8 cellular contexts compared by ENCODE assay signal in genomic region chr4:1870578-1871443, GRCh38. TPM values are rescaled to one million over a fixed set of nuclear protein-coding genes. Genes with fewer than 3 reads are reported as not detected.
DNase-seq lines count a peak whose midpoint lies in the region; ATAC-seq and TF ChIP-seq lines count a peak whose summit lies in the region.

Gene NSD2, plus strand, starts transcription at chr4:1871393. Its CDS starts 29,262 bp downstream, at chr4:1900655.

- no peaks in the 10 kb centered on the region for H3K36me3 ChIP-seq in rectal smooth muscle tissue (ENCODE audit: control insufficient read depth, insufficient read depth, low read length)
- H3K36me3 ChIP-seq in uterus: no peaks in the 10 kb centered on the region

- no peak for TF ChIP-seq CTCF in uterus (IDR thresholded peaks at IDR 0.05)

- H3K27ac ChIP-seq in angular gyrus (ENCODE audit: low read depth, low read length) (peak within 1 kb of the TSS; percentile 82), right cardiac atrium (ENCODE audit: low read length) (peak within 1 kb of the TSS; percentile 80), rectal smooth muscle tissue (ENCODE audit: low read depth, low read length) (peak within 1 kb of the TSS; percentile 91), uterus (peak within 1 kb of the TSS; percentile 94 to 100)

- DNase-seq in NCI-H146 treated with DMSO at 0.1 percent for 48 hours (lab: John Stamatoyannopoulos, UW; ENCODE audit: unreplicated experiment) (peak; percentile 55), right cardiac atrium (peak; percentile 91 to 96 (median 96)), uterus (peak; percentile 85 to 90)

- intact Hi-C loops in T-helper 2 cell treated with Interferon-gamma antibody and Interleukin-4, amounts not matched to agents 100 ng/mL and 5 ng/mL, for 36 hours (cut with micrococcal nuclease): loop anchor here (1.0 to 10.0 kb wide), 6 partner anchors 15 to 622 kb away; partner anchors contain the start of genes CTBP1, HAUS3, LETM1 and POLN
- intact Hi-C loops in right cardiac atrium (cut with DNase I): no loop called here
- intact Hi-C loops in uterus (cut with DNase I; ENCODE audit: low total_unique reads): no loop called here

- no peaks in the 10 kb centered on the region for H3K27me3 ChIP-seq in right cardiac atrium (ENCODE audit: control insufficient read depth, insufficient read depth)
- H3K27me3 ChIP-seq in rectal smooth muscle tissue (ENCODE audit: control insufficient read depth, insufficient read depth, low read length): no peaks in the 10 kb centered on the region
- H3K27me3 ChIP-seq in uterus: peaks cover 0 to 9% of the 10 kb centered on the region in 2 donors

- H3K4me3 ChIP-seq in right cardiac atrium (ENCODE audit: low read length) (peak within 1 kb of the TSS; percentile 98), rectal smooth muscle tissue (ENCODE audit: low read length) (peak within 1 kb of the TSS; percentile 90), uterus (peak within 1 kb of the TSS; percentile 50 to 98)

- TF ChIP-seq POLR2A in uterus (IDR thresholded peaks at IDR 0.05): peak; percentile 52 to 89

- ATAC-seq in GM18502 (IDR thresholded peaks at IDR 0.05; ENCODE audit: poor library complexity, unreplicated experiment) (peak; percentile 64), HG02884 (IDR thresholded peaks at IDR 0.05; ENCODE audit: unreplicated experiment) (peak; percentile 55), right cardiac atrium (peak; percentile 85 to 90)

- H3K4me1 ChIP-seq in right cardiac atrium (ENCODE audit: control insufficient read depth, insufficient read depth, low read length) (peaks cover 6% of the 10 kb centered on the region), rectal smooth muscle tissue (ENCODE audit: control insufficient read depth, insufficient read depth, low read length) (peaks cover 9% of the 10 kb centered on the region), uterus (no peaks in the 10 kb centered on the region)

- H3K9me3 ChIP-seq in right cardiac atrium (ENCODE audit: control insufficient read depth, low read length) (no peaks in the 10 kb centered on the region), uterus (no peaks in the 10 kb centered on the region)

- WGBS in right cardiac atrium: under 1% methylated on average over 154 of the region's 155 CpGs

- peak within 1 kb of the TSS; percentile 73 for H3K9ac ChIP-seq in rectal smooth muscle tissue (ENCODE audit: low read length)

RNA-seq across cellular contexts. Expression of gene NSD2, which starts in this region (rescaled TPM):
- total RNA-seq in T-helper 2 cell treated with Interferon-gamma antibody and Interleukin-4, amounts not matched to agents 100 ng/mL and 5 ng/mL, for 36 hours: 237 and 238 TPM in 2 replicates
- 10 to 100 TPM; 44.4 to 52.0 (median 46.6) TPM for total RNA-seq in right cardiac atrium
- polyA plus RNA-seq in right cardiac atrium: 10.8 TPM
- total RNA-seq in uterus: 10 to 100 TPM; 10.3 to 75.3 (median 49.0) TPM

Comparison
In these comparisons a context has a peak if more than half of its experiments do, and no peak if none do; other contexts are left out.
1. Peak in every context shown above with its lines: DNase-seq, ATAC-seq, H3K4me3 ChIP-seq and H3K27ac ChIP-seq.